ENCODE assay signal across 8 cellular contexts in the genomic region with DNA sequence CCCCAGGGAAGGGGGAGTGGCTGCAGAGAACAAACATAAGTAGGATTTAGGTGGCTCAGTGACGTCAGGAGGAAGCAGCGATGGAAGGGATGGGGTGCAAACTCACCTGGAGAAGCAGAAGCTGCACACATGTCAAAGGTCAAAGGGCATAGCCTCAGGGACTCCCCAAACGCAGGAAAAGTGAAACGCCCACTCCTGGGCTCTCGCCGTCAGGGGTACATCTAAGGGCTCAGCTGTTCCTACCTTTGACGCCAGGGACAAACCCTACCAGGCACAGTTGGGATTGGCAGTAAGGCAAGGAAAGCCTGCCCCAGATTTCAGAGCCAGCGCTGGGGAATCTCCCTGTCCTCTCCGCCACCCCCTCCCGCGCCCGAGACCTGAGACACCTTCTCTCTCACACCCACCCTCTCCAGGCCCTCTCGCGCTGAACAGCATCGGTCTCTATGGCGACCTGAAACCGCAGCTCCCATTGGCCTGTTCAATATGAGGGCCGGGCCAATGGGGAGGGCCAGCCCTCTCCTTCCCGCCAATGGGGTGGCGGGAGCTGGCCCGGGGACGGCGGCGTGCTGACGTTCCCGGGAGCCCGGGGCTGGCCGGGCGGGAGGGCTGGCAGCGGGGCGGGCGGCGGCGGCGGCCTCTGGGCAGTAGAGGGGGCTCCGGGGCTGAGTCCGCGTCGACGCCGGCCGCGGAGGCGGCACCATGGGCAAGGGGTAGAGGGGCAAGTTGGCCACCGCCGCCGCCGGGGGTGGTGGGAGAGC. TPM values are rescaled to one million over a fixed set of nuclear protein-coding genes. Genes with fewer than 3 reads are reported as not detected.
DNase-seq lines count a peak whose midpoint lies in the region; ATAC-seq, FAIRE-seq and TF ChIP-seq lines count a peak whose summit lies in the region.

A gene (minus strand): TSS at position 445 of the 758 bp plus-strand sequence. CDS start 314 bp downstream, at position 131.
A gene with protein sequence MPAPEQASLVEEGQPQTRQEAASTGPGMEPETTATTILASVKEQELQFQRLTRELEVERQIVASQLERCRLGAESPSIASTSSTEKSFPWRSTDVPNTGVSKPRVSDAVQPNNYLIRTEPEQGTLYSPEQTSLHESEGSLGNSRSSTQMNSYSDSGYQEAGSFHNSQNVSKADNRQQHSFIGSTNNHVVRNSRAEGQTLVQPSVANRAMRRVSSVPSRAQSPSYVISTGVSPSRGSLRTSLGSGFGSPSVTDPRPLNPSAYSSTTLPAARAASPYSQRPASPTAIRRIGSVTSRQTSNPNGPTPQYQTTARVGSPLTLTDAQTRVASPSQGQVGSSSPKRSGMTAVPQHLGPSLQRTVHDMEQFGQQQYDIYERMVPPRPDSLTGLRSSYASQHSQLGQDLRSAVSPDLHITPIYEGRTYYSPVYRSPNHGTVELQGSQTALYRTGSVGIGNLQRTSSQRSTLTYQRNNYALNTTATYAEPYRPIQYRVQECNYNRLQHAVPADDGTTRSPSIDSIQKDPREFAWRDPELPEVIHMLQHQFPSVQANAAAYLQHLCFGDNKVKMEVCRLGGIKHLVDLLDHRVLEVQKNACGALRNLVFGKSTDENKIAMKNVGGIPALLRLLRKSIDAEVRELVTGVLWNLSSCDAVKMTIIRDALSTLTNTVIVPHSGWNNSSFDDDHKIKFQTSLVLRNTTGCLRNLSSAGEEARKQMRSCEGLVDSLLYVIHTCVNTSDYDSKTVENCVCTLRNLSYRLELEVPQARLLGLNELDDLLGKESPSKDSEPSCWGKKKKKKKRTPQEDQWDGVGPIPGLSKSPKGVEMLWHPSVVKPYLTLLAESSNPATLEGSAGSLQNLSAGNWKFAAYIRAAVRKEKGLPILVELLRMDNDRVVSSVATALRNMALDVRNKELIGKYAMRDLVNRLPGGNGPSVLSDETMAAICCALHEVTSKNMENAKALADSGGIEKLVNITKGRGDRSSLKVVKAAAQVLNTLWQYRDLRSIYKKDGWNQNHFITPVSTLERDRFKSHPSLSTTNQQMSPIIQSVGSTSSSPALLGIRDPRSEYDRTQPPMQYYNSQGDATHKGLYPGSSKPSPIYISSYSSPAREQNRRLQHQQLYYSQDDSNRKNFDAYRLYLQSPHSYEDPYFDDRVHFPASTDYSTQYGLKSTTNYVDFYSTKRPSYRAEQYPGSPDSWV (plus strand): TSS at position 644 of the 758 bp plus-strand sequence. CDS start 76,233 bp downstream, outside the sequence.

- H3K4me3 ChIP-seq in keratinocyte (ENCODE audit: control insufficient read depth in 2 of 3, extremely low read depth in 1 of 3, insufficient read depth in 2 of 3, low read depth in 1 of 3, low read length in 3 of 3), result peak within 1 kb of the TSS; percentile 67 to 82 (median 80)

- H3K9ac ChIP-seq in keratinocyte (ENCODE audit: control insufficient read depth, extremely low read depth, insufficient read depth, low read length), result peak within 1 kb of the TSS; percentile 88

- no peaks in the 10 kb centered on the region for H3K9me1 ChIP-seq in keratinocyte (ENCODE audit: control insufficient read depth, extremely low read depth, insufficient read depth, low read length)

- H3K27ac ChIP-seq in keratinocyte (ENCODE audit: control insufficient read depth, insufficient read depth, low read length), result peak within 1 kb of the TSS; percentile 80

- TF ChIP-seq CTCF in AG09319 (IDR thresholded peaks at IDR 0.05; ENCODE audit: low read depth, low read length), result no peak; the same call in 1 of the 2 replicates
- TF ChIP-seq CTCF in keratinocyte (optimal IDR thresholded peaks at IDR 0.05 in 1 of 3, IDR thresholded peaks at IDR 0.05 in 1 of 3, conservative IDR thresholded peaks at IDR 0.05 in 1 of 3; ENCODE audit: extremely low read depth in 1 of 3, insufficient read depth in 2 of 3, low read length in 3 of 3), result peak in 2 of 3 experiments; percentile 14 to 28

- FAIRE-seq in keratinocyte (lab: Jason Lieb, UNC), result no peak

- ATAC-seq in GM19025 (IDR thresholded peaks at IDR 0.05; ENCODE audit: low read depth, unreplicated experiment) (peak; percentile 93), HG03280 (IDR thresholded peaks at IDR 0.05; ENCODE audit: unreplicated experiment) (peak; percentile 92)

- no peaks in the 10 kb centered on the region for H3K36me3 ChIP-seq in keratinocyte (ENCODE audit: control insufficient read depth in 2 of 2, extremely low read depth in 1 of 2, insufficient read depth in 2 of 2, low read length in 2 of 2)

- H3K4me2 ChIP-seq in keratinocyte (ENCODE audit: control insufficient read depth, extremely low read depth, insufficient read depth, low read depth, low read length), result peak within 1 kb of the TSS; percentile 96

- H3K79me2 ChIP-seq in keratinocyte (ENCODE audit: control insufficient read depth, insufficient read depth, low read length), result peaks cover 42% of the 10 kb centered on the region

- peak within 1 kb of the TSS; percentile 88 for H2AFZ ChIP-seq in keratinocyte (ENCODE audit: control insufficient read depth, low read length)

- H3K9me3 ChIP-seq in keratinocyte (ENCODE audit: control insufficient read depth, low read depth, low read length), result no peaks in the 10 kb centered on the region

- no peaks in the 10 kb centered on the region for H3K27me3 ChIP-seq in keratinocyte (ENCODE audit: control insufficient read depth, extremely low read depth, insufficient read depth, low read length)

- dilution Hi-C loops in keratinocyte (cut with MboI; ENCODE audit: extremely low pct_ligation_motif_present, low sequenced_read_pairs), result no loop called here

- H3K4me1 ChIP-seq in keratinocyte (ENCODE audit: control insufficient read depth, extremely low read depth, insufficient read depth, low read length), result peaks cover 28% of the 10 kb centered on the region

- DNase-seq in AG09319 (ENCODE audit: extremely low read depth, low read depth), result peak; percentile 79
- DNase-seq in NCI-H345 treated with DMSO at 0.1 percent for 48 hours (lab: John Stamatoyannopoulos, UW; ENCODE audit: unreplicated experiment), result peak; percentile 90
- peak; percentile 83 for DNase-seq in activated CD4-positive, CD25-positive, alpha-beta regulatory T cell treated with anti-CD3 and anti-CD28 coated beads, Interleukin-2, amount 50 U/mL, for 72 hours
- DNase-seq in cerebellar cortex (ENCODE audit: low spot score), result peak; percentile 97
- peak; percentile 35 for DNase-seq in keratinocyte (ENCODE audit: low read depth, low spot score)
- DNase-seq in stimulated activated CD4-positive, alpha-beta T cell treated with anti-CD3 and anti-CD28 coated beads, Interleukin-12 subunit alpha, Interleukin-12 subunit beta, amount 100 ng/mL, for 4 hours, result peak; percentile 82

- H4K20me1 ChIP-seq in keratinocyte (ENCODE audit: control insufficient read depth, extremely low read depth, insufficient read depth, low read length), result peaks cover 4% of the 10 kb centered on the region

RNA-seq across cellular contexts. Expression of the first gene that starts in this region (rescaled TPM):
- polyA plus RNA-seq in keratinocyte, result 0.13 to 0.39 TPM (median 0.14 TPM) in 3 replicates
- 0.46 TPM for polyA plus RNA-seq in keratinocyte (2011; ENCODE audit: low read depth)
- polyA plus RNA-seq in keratinocyte (2011; cell fraction: cytosol; rRNA removed), result 0.21 and 0.39 TPM in 2 replicates
- 0.28 and 0.29 TPM in 2 replicates for polyA plus RNA-seq in keratinocyte (2011; cell fraction: nucleus; rRNA removed)
- 0.06 and 0.29 TPM in 2 replicates for polyA plus RNA-seq in keratinocyte (2012; ENCODE audit: low replicate concordance)
- polyA minus RNA-seq in keratinocyte, result 0.58 to 1.1 TPM in 2 of 3 replicates, not detected in the other
- polyA minus RNA-seq in keratinocyte (2011; cell fraction: cytosol; rRNA and poly(A)+ RNA removed), result not detected
- polyA minus RNA-seq in keratinocyte (2011; cell fraction: nucleus; rRNA and poly(A)+ RNA removed), result 0.85 and 1.3 TPM in 2 replicates

RNA-seq across cellular contexts. Expression of the second gene that starts in this region (rescaled TPM):
- 31.1 to 43.8 TPM (median 39.0 TPM) in 3 replicates for polyA plus RNA-seq in keratinocyte
- 49.2 TPM for polyA plus RNA-seq in keratinocyte (2011; ENCODE audit: low read depth)
- polyA plus RNA-seq in keratinocyte (2011; cell fraction: cytosol; rRNA removed), result 23.4 and 41.6 TPM in 2 replicates
- polyA plus RNA-seq in keratinocyte (2011; cell fraction: nucleus; rRNA removed), result 66.4 and 70.5 TPM in 2 replicates
- 27.0 and 31.2 TPM in 2 replicates for polyA plus RNA-seq in keratinocyte (2012; ENCODE audit: low replicate concordance)
- 58.2 to 101 TPM (median 94.1 TPM) in 3 replicates for polyA minus RNA-seq in keratinocyte
- polyA minus RNA-seq in keratinocyte (2011; cell fraction: cytosol; rRNA and poly(A)+ RNA removed), result 47.8 TPM
- 53.1 and 83.2 TPM in 2 replicates for polyA minus RNA-seq in keratinocyte (2011; cell fraction: nucleus; rRNA and poly(A)+ RNA removed)

Comparison
In these comparisons a context has a peak if more than half of its experiments do, and no peak if none do; other contexts are left out.
1. Peak in every context shown above with its lines: DNase-seq, ATAC-seq, H3K4me3 ChIP-seq and H3K27ac ChIP-seq.
2. DNase-seq: peak in every context shown above with its lines; median percentile 97 in cerebellar cortex; 90 in NCI-H345 treated with DMSO at 0.1 percent for 48 hours; 83 in activated CD4-positive, CD25-positive, alpha-beta regulatory T cell treated with anti-CD3 and anti-CD28 coated beads, Interleukin-2, amount 50 U/mL, for 72 hours; 82 in stimulated activated CD4-positive, alpha-beta T cell treated with anti-CD3 and anti-CD28 coated beads, Interleukin-12 subunit alpha, Interleukin-12 subunit beta, amount 100 ng/mL, for 4 hours; 79 in AG09319; 35 in keratinocyte.